Comparison of ENCODE assay signal across 8 cellular contexts in genomic region chr7:12490105-12490688, GRCh38.
A peak's percentile ranks its signal among the peaks of the same experiment; 100 is the strongest.
DNase-seq lines count a peak whose midpoint lies in the region; ATAC-seq and TF ChIP-seq lines count a peak whose summit lies in the region.

No MANE protein-coding gene starts in this region.

- H3K9me2 ChIP-seq in DOHH2 (replicated peaks; ENCODE audit: control insufficient read depth, low read length) = no peaks in the 10 kb centered on the region
- no peaks in the 10 kb centered on the region for H3K9me2 ChIP-seq in OCI-LY1 (ENCODE audit: low read depth, low read length)

- CTCF ChIA-PET in IMR-90 (lab: Yijun Ruan, JAX) = interaction anchor here (0.7 to 2.3 kb wide), 5 partner anchors 11 to 1278 kb away, joined by 3 to 31 read pairs (median 7); no protein-coding TSS in a partner anchor

- no peaks in the 10 kb centered on the region for H3K9me3 ChIP-seq in DOHH2 (ENCODE audit: control insufficient read depth, insufficient read depth, low read length)
- H3K9me3 ChIP-seq in IMR-90 (ENCODE audit: control insufficient read depth, insufficient read depth, low read length) = no peaks in the 10 kb centered on the region
- H3K9me3 ChIP-seq in OCI-LY1 (ENCODE audit: low read length) = no peaks in the 10 kb centered on the region
- H3K9me3 ChIP-seq in endodermal cell (ENCODE audit: control insufficient read depth, low read length) = no peaks in the 10 kb centered on the region
- no peaks in the 10 kb centered on the region for H3K9me3 ChIP-seq in prostate gland

- H3K4me1 Mint-ChIP-seq in endodermal cell = peaks cover 6% of the 10 kb centered on the region

- H2BK120ac ChIP-seq in IMR-90 (ENCODE audit: low read depth, low read length) = no peak overlapping the region

- H3K79me2 ChIP-seq in DOHH2 (ENCODE audit: control insufficient read depth, low read length) = no peaks in the 10 kb centered on the region
- H3K79me2 ChIP-seq in OCI-LY1 (ENCODE audit: insufficient read depth, low read length) = no peaks in the 10 kb centered on the region

- no peak overlapping the region for H2AK5ac ChIP-seq in IMR-90 (ENCODE audit: low read depth, low read length)

- no peak overlapping the region for H2BK15ac ChIP-seq in IMR-90 (ENCODE audit: low read depth, low read length)

- H3K4ac ChIP-seq in IMR-90 (ENCODE audit: low read depth, low read length) = no peak overlapping the region

- in situ Hi-C loops in IMR-90 (cut with MboI; ENCODE audit: low sequenced_read_pairs) = loop anchor here (25.0 kb wide), 4 partner anchors 103 to 1053 kb away; partner anchors contain the start of gene THSD7A

- no peak overlapping the region for H2AK9ac ChIP-seq in IMR-90 (replicated peaks; ENCODE audit: low read depth, low read length, poor library complexity)

- H4K20me1 ChIP-seq in DOHH2 (ENCODE audit: control insufficient read depth, insufficient read depth, low read depth, low read length) = no peaks in the 10 kb centered on the region
- no peaks in the 10 kb centered on the region for H4K20me1 ChIP-seq in IMR-90 (ENCODE audit: insufficient read depth, low read length)
- H4K20me1 ChIP-seq in OCI-LY1 (ENCODE audit: insufficient read depth, low read length) = no peaks in the 10 kb centered on the region

- H3K79me1 ChIP-seq in IMR-90 (ENCODE audit: low read depth in 1 of 2, low read length in 2 of 2) = no peaks in the 10 kb centered on the region

- H3K4me1 ChIP-seq in DOHH2 (ENCODE audit: control insufficient read depth, low read length) = no peaks in the 10 kb centered on the region
- no peaks in the 10 kb centered on the region for H3K4me1 ChIP-seq in IMR-90 (ENCODE audit: control insufficient read depth, insufficient read depth, low read length)
- no peaks in the 10 kb centered on the region for H3K4me1 ChIP-seq in OCI-LY1 (ENCODE audit: insufficient read depth, low read length, severe bottlenecking)
- H3K4me1 ChIP-seq in endodermal cell (ENCODE audit: control insufficient read depth, insufficient read depth, low read length) = no peaks in the 10 kb centered on the region
- H3K4me1 ChIP-seq in prostate gland (replicated peaks) = no peaks in the 10 kb centered on the region

- intact Hi-C loops in IMR-90 (cut with micrococcal nuclease) = loop anchor here (1.0 to 2.0 kb wide), 3 partner anchors 32 to 101 kb away; no protein-coding TSS in a partner anchor
- intact Hi-C loops in prostate gland (cut with DNase I) = loop anchor here (10.0 kb wide), 1 partner anchor 425 kb away; no protein-coding TSS in a partner anchor

- no peaks in the 10 kb centered on the region for H3K9me3 Mint-ChIP-seq in endodermal cell

- H3K4me3 Mint-ChIP-seq in endodermal cell = no peak overlapping the region

- no peaks in the 10 kb centered on the region for H3K36me3 Mint-ChIP-seq in endodermal cell (ENCODE audit: low read depth)

- H4K91ac ChIP-seq in IMR-90 (ENCODE audit: insufficient read depth, low read depth, low read length) = no peak overlapping the region

- H3K9ac ChIP-seq in IMR-90 (ENCODE audit: low read depth, low read length) = no peak overlapping the region
- H3K9ac ChIP-seq in OCI-LY1 (ENCODE audit: low read length) = no peak overlapping the region
- no peak overlapping the region for H3K9ac ChIP-seq in endodermal cell (ENCODE audit: extremely low read depth, low read length, poor library complexity, severe bottlenecking)

- POLR2A ChIA-PET in IMR-90 (lab: Charles Lee; ENCODE audit: unreplicated experiment) = interaction anchor here (0.6 kb wide), 1 partner anchor 10 kb away, joined by 4 read pairs; no protein-coding TSS in a partner anchor

- no peak overlapping the region for H2AFZ ChIP-seq in IMR-90 (replicated peaks; ENCODE audit: low read length, poor library complexity)
- no peak overlapping the region for H2AFZ ChIP-seq in OCI-LY1 (ENCODE audit: low read length)

- H4K5ac ChIP-seq in IMR-90 (ENCODE audit: low read depth, low read length) = no peak overlapping the region

- no peak overlapping the region for H3K27ac Mint-ChIP-seq in endodermal cell

- no peak overlapping the region for H3K4me3 ChIP-seq in DOHH2 (ENCODE audit: low read length)
- no peak overlapping the region for H3K4me3 ChIP-seq in IMR-90 (ENCODE audit: insufficient read depth, low read depth, low read length)
- no peak overlapping the region for H3K4me3 ChIP-seq in OCI-LY1 (ENCODE audit: low read depth, low read length, poor library complexity, severe bottlenecking)
- H3K4me3 ChIP-seq in endodermal cell (ENCODE audit: low read length) = no peak overlapping the region
- no peak overlapping the region for H3K4me3 ChIP-seq in prostate gland

- H3K27me3 ChIP-seq in DOHH2 (ENCODE audit: control insufficient read depth, low read length) (no peaks in the 10 kb centered on the region), IMR-90 (ENCODE audit: control insufficient read depth, insufficient read depth, low read length) (no peaks in the 10 kb centered on the region), OCI-LY1 (ENCODE audit: insufficient read depth, low read length) (no peaks in the 10 kb centered on the region), endodermal cell (ENCODE audit: control insufficient read depth, insufficient read depth, low read length, poor library complexity, severe bottlenecking) (no peaks in the 10 kb centered on the region), prostate gland (replicated peaks; ENCODE audit: insufficient read depth) (no peaks in the 10 kb centered on the region)

- no peaks in the 10 kb centered on the region for H3F3A ChIP-seq in DOHH2 (ENCODE audit: control insufficient read depth, insufficient read depth)
- no peaks in the 10 kb centered on the region for H3F3A ChIP-seq in OCI-LY1 (ENCODE audit: insufficient read depth, low read length)

- no peak overlapping the region for H3K23ac ChIP-seq in IMR-90 (ENCODE audit: low read depth, low read length)

- no peak overlapping the region for H3K18ac ChIP-seq in IMR-90 (ENCODE audit: low read depth, low read length)

- ATAC-seq in GM21515 (IDR thresholded peaks at IDR 0.05; ENCODE audit: unreplicated experiment) (peak; percentile 86), IMR-90 (ENCODE audit: low read depth) (peak; percentile 59)

- no peak overlapping the region for H3K14ac ChIP-seq in IMR-90 (replicated peaks; ENCODE audit: low read depth, low read length)

- no peak overlapping the region for H3K56ac ChIP-seq in IMR-90 (ENCODE audit: extremely low read depth, insufficient read depth, low read length)

- no peak overlapping the region for H2BK20ac ChIP-seq in IMR-90 (ENCODE audit: low read depth, low read length)

- TF ChIP-seq RAD21 in IMR-90 (IDR thresholded peaks at IDR 0.05; ENCODE audit: low read length) = peak; percentile 51

- DNase-seq in IMR-90 (peak; percentile 36), endodermal cell (no peak), prostate gland (ENCODE audit: low spot score) (no peak), mesenteric fat pad (ENCODE audit: low spot score) (no peak)
- DNase-seq in effector CD4-positive, alpha-beta T cell = no peak

- no peak overlapping the region for H2BK5ac ChIP-seq in IMR-90 (ENCODE audit: low read depth, low read length, poor library complexity, severe bottlenecking)

- no peaks in the 10 kb centered on the region for H3K27me3 Mint-ChIP-seq in endodermal cell (ENCODE audit: insufficient read depth)

- no peak overlapping the region for H4K8ac ChIP-seq in IMR-90 (ENCODE audit: low read depth in 2 of 2, low read length in 2 of 2)

- H3K36me3 ChIP-seq in DOHH2 (ENCODE audit: control insufficient read depth, low read length) (no peaks in the 10 kb centered on the region), IMR-90 (ENCODE audit: control insufficient read depth, insufficient read depth, low read length) (no peaks in the 10 kb centered on the region), OCI-LY1 (ENCODE audit: insufficient read depth, low read length) (no peaks in the 10 kb centered on the region), endodermal cell (ENCODE audit: control insufficient read depth, insufficient read depth, low read length) (no peaks in the 10 kb centered on the region), prostate gland (no peaks in the 10 kb centered on the region)

- TF ChIP-seq CTCF in DOHH2 (IDR thresholded peaks at IDR 0.05; ENCODE audit: low read depth, low read length, poor library complexity, severe bottlenecking) (peak; percentile 65), IMR-90 (conservative IDR thresholded peaks at IDR 0.05; ENCODE audit: low read depth, low read length) (peak; percentile 59), OCI-LY1 (IDR thresholded peaks at IDR 0.05; ENCODE audit: low read length) (peak; percentile 56), endodermal cell (conservative IDR thresholded peaks at IDR 0.05) (peak; percentile 79), prostate gland (IDR thresholded peaks at IDR 0.05) (peak; percentile 16 to 63 (median 55))

- dilution Hi-C loops in IMR-90 (cut with HindIII; ENCODE audit: low sequenced_read_pairs, unreplicated experiment) = no loop called here

- WGBS in IMR-90 (ENCODE audit: extremely low coverage in 2 of 2, insufficient read length in 1 of 2), 2 experiments = no CpG with 5 or more reads among the region's 2 CpGs
- WGBS in endodermal cell (ENCODE audit: insufficient coverage in 1 of 2, insufficient read length in 1 of 2), 2 experiments = 39 to 57% methylated on average over 1 to 2 of the region's 2 CpGs
- WGBS in prostate gland = 24% methylated on average over 2 of the region's 2 CpGs

- no peak overlapping the region for H3K27ac ChIP-seq in DOHH2 (ENCODE audit: low read depth, low read length)
- H3K27ac ChIP-seq in IMR-90 (ENCODE audit: insufficient read depth, low read length) = no peak overlapping the region
- no peak overlapping the region for H3K27ac ChIP-seq in OCI-LY1 (ENCODE audit: low read depth, low read length, poor library complexity, severe bottlenecking)
- no peak overlapping the region for H3K27ac ChIP-seq in endodermal cell (ENCODE audit: low read depth, low read length)
- no peak overlapping the region for H3K27ac ChIP-seq in prostate gland

- H3K9me1 ChIP-seq in IMR-90 (ENCODE audit: insufficient read depth, low read length) = no peaks in the 10 kb centered on the region

- H3K4me2 ChIP-seq in DOHH2 (ENCODE audit: low read length) (no peak overlapping the region), IMR-90 (ENCODE audit: low read depth, low read length) (no peak overlapping the region), OCI-LY1 (ENCODE audit: low read length) (no peak overlapping the region)

- TF ChIP-seq POLR2A in IMR-90 (IDR thresholded peaks at IDR 0.05; ENCODE audit: low read depth, low read length) = no peak
- no peak for TF ChIP-seq POLR2A in prostate gland (IDR thresholded peaks at IDR 0.05)

- no TSS peak for BruUV-seq in IMR-90 (replicated peaks; lab: Mats Ljungman, UMichigan)

TF ChIP-seq in IMR-90, 13 proteins besides CTCF, POLR2A, EP300 and RAD21:
- TF ChIP-seq SMC3 (IDR thresholded peaks at IDR 0.05; ENCODE audit: low read depth, low read length) (peak; percentile 57), FOS (IDR thresholded peaks at IDR 0.05; ENCODE audit: low read depth, low read length) (no peak), CEBPB (IDR thresholded peaks at IDR 0.05; ENCODE audit: low read depth, low read length) (no peak)
